19 cellular contexts compared by ENCODE assay signal in the genomic region with DNA sequence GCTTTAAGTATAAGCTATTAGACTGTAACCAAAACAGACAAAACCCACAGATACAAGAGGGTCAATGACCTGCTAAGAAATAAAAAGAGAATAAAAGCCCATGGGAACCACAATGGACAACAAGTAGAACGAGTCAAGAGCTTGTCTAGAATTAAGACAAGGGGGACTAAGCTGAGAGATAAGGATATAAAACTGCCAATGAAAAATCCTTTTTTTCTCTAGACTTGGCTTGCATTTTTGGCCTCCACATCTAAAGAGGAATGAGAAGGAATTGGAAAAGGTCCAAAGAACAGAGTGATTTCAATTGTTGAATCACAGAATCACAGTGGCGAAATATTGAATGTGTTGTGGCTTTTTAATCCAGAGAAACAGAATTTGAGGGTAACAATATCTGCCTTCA.
A peak's percentile ranks its signal among the peaks of the same experiment; 100 is the strongest.
DNase-seq lines count a peak whose midpoint lies in the region; ATAC-seq and TF ChIP-seq lines count a peak whose summit lies in the region.
"Had no signal": no experiment of that assay in that cellular context is flagged by ENCODE, and none has a peak within 500 bp of the region (broad histone marks: within the 10 kb centered on the region; RNA-seq: fewer than 3 reads in every experiment).

No MANE protein-coding gene starts in this region.

- WGBS in GM23248 (ENCODE audit: low coverage in 1 of 2, low lambda C conversion rate in 2 of 2, missing lambda C conversion rate in 2 of 2), 2 experiments = 1 to 6% methylated on average over 2 of the region's 2 CpGs
- 0 to 11% methylated on average over 2 of the region's 2 CpGs for WGBS in gastroesophageal sphincter (ENCODE audit: low coverage in 1 of 2), 2 donors

- no peak overlapping the region for H3K9ac ChIP-seq in GM23248
- H3K9ac ChIP-seq: parathyroid adenoma had no signal

- DNase-seq in GM23248 (peak; percentile 71), astrocyte of the spinal cord (ENCODE audit: low read depth, low spot score) (peak; percentile 22), sciatic nerve (ENCODE audit: low spot score) (no peak), NCI-H1092 (lab: John Stamatoyannopoulos, UW) (no peak), LoVo (ENCODE audit: low spot score) (no peak)
- DNase-seq: activated B cell treated with CpG ODN at 0.5 μM for 24 hours; activated CD4-positive, alpha-beta memory T cell treated with anti-CD3 and anti-CD28 coated beads, Interleukin-2, amount 10 ng/mL, durations not matched to agents 7 days and 5 days; activated effector memory CD4-positive, alpha-beta T cell treated with anti-CD3 and anti-CD28 coated beads, Interleukin-2, amount 50 U/mL, for 16 hours; AML-193; CD8-positive, alpha-beta T cell; central memory CD4-positive, alpha-beta T cell; DMS153; GDM1; HCEC 1CT; natural killer cell had no signal

- no peak for ATAC-seq in gastroesophageal sphincter
- ATAC-seq in sciatic nerve = peak; percentile 50
- ATAC-seq in GM18511 (IDR thresholded peaks at IDR 0.05; ENCODE audit: unreplicated experiment) = no peak
- ATAC-seq: CD8-positive, alpha-beta T cell; natural killer cell had no signal

- H4K20me1 ChIP-seq in GM23248 (ENCODE audit: insufficient read depth) = no peaks in the 10 kb centered on the region

- H3K27me3 ChIP-seq in GM23248 (replicated peaks; ENCODE audit: insufficient read depth) (peaks cover 21% of the 10 kb centered on the region; the same call in 1 of the 2 replicates), gastroesophageal sphincter (no peaks in the 10 kb centered on the region)

- H3K4me3 ChIP-seq in GM23248 = no peak overlapping the region
- no peak overlapping the region for H3K4me3 ChIP-seq in astrocyte of the spinal cord (ENCODE audit: low read depth, low read length)
- H3K4me3 ChIP-seq in gastroesophageal sphincter = no peak overlapping the region

- no peak overlapping the region for H3K27ac ChIP-seq in GM23248
- peak overlapping the region in 3 of 4 donors; percentile 29 to 56 (median 53) for H3K27ac ChIP-seq in gastroesophageal sphincter
- H3K27ac ChIP-seq: epithelial cell of prostate, parathyroid adenoma had no signal

- no peaks in the 10 kb centered on the region for H3K9me2 ChIP-seq in GM23248 (ENCODE audit: insufficient read depth)

- H2AFZ ChIP-seq in GM23248 = no peak overlapping the region
- H2AFZ ChIP-seq: parathyroid adenoma had no signal

- no peak for TF ChIP-seq EP300 in gastroesophageal sphincter (IDR thresholded peaks at IDR 0.05)

- H3K36me3 ChIP-seq in GM23248 (ENCODE audit: low read depth) (no peaks in the 10 kb centered on the region), gastroesophageal sphincter (no peaks in the 10 kb centered on the region)

- no peaks in the 10 kb centered on the region for H3K79me2 ChIP-seq in GM23248 (ENCODE audit: insufficient read depth)
- H3K79me2 ChIP-seq: parathyroid adenoma had no signal

- H3K9me3 ChIP-seq in GM23248 (ENCODE audit: low read depth) (no peaks in the 10 kb centered on the region), gastroesophageal sphincter (no peaks in the 10 kb centered on the region)

- H3K4me1 ChIP-seq in GM23248 (ENCODE audit: insufficient read depth) = no peaks in the 10 kb centered on the region
- H3K4me1 ChIP-seq in gastroesophageal sphincter = peaks cover 0 to 25% (median 6%) of the 10 kb centered on the region in 3 donors
- H3K4me1 ChIP-seq: parathyroid adenoma had no signal

- TF ChIP-seq CTCF in astrocyte of the spinal cord (IDR thresholded peaks at IDR 0.05; ENCODE audit: low read depth, low read length) (no peak), gastroesophageal sphincter (IDR thresholded peaks at IDR 0.05) (no peak)

- H3F3A ChIP-seq in GM23248 (ENCODE audit: insufficient read depth) = no peaks in the 10 kb centered on the region

- in situ Hi-C loops in GM23248 (cut with MboI) = no loop called here
- in situ Hi-C loops in astrocyte of the spinal cord (cut with HindIII; ENCODE audit: low sequenced_read_pairs) = no loop called here

- no peak overlapping the region for H3K4me2 ChIP-seq in GM23248 (ENCODE audit: unreplicated experiment)

- TF ChIP-seq POLR2A in gastroesophageal sphincter (IDR thresholded peaks at IDR 0.05) = no peak

- intact Hi-C loops in sciatic nerve (cut with DNase I) = no loop called here

Comparison
In these comparisons a context has a peak if more than half of its experiments do, and no peak if none do; other contexts are left out.
1. DNase-seq: peak in GM23248 (single experiment) and astrocyte of the spinal cord (single experiment); none in sciatic nerve (single experiment), NCI-H1092 (single experiment) and LoVo (single experiment).